ENCODE assay signal across 18 cellular contexts in genomic region chr12:57498571-57498970, GRCh38. TPM values are rescaled to one million over a fixed set of nuclear protein-coding genes. Genes with fewer than 3 reads are reported as not detected.
"Had no signal": no experiment of that assay in that cellular context is flagged by ENCODE, and none has a peak within 500 bp of the region (broad histone marks: within the 10 kb centered on the region; RNA-seq: fewer than 3 reads in every experiment).

No MANE protein-coding gene starts in this region.

- DNase-seq: activated CD4-positive, alpha-beta memory T cell treated with anti-CD3 and anti-CD28 coated beads for 36 hours; activated CD4-positive, alpha-beta T cell treated with anti-CD3 and anti-CD28 coated beads for 48 hours; activated CD8-positive, alpha-beta memory T cell treated with anti-CD3 and anti-CD28 coated beads, Interleukin-2, amount 10 ng/mL, durations not matched to agents 7 days and 5 days; activated naive CD4-positive, alpha-beta T cell treated with Interleukin-2 at 50 U/mL for 16 hours; activated T-cell treated with anti-CD3 and anti-CD28 coated beads for 4 hours; central memory CD4-positive, alpha-beta T cell; effector memory CD4-positive, alpha-beta T cell; head of caudate nucleus; hypothalamus; left ventricle myocardium inferior; natural killer cell; stimulated activated CD4-positive, alpha-beta T cell treated with anti-CD3 and anti-CD28 coated beads, Interleukin-4, amount 100 ng/mL, for 4 hours; testis; trophoblast cell; uterus had no signal

- H3K9me3 Mint-ChIP-seq: activated CD4-positive, alpha-beta memory T cell treated with anti-CD3 and anti-CD28 coated beads for 36 hours; natural killer cell had no signal

- H3K4me1 Mint-ChIP-seq: brain had no signal

- H3K27ac Mint-ChIP-seq: activated CD4-positive, alpha-beta memory T cell treated with anti-CD3 and anti-CD28 coated beads for 36 hours; activated CD8-positive, alpha-beta memory T cell treated with anti-CD3 and anti-CD28 coated beads, Interleukin-2, amount 10 ng/mL, durations not matched to agents 7 days and 5 days had no signal

- ATAC-seq: activated CD8-positive, alpha-beta memory T cell treated with anti-CD3 and anti-CD28 coated beads, Interleukin-2, amount 10 ng/mL, durations not matched to agents 7 days and 5 days had no signal

- H3K27me3 Mint-ChIP-seq: activated CD4-positive, alpha-beta memory T cell treated with anti-CD3 and anti-CD28 coated beads for 36 hours; activated CD8-positive, alpha-beta memory T cell treated with anti-CD3 and anti-CD28 coated beads, Interleukin-2, amount 10 ng/mL, durations not matched to agents 7 days and 5 days had no signal

- H3K4me3 Mint-ChIP-seq: activated CD4-positive, alpha-beta memory T cell treated with anti-CD3 and anti-CD28 coated beads for 36 hours; activated CD8-positive, alpha-beta memory T cell treated with anti-CD3 and anti-CD28 coated beads, Interleukin-2, amount 10 ng/mL, durations not matched to agents 7 days and 5 days; brain; natural killer cell had no signal

RNA-seq across cellular contexts. Expression of gene ARHGAP9, which starts 18.9 kb away (rescaled TPM):
- total RNA-seq: dermis microvascular lymphatic vessel endothelial cell, lung microvascular endothelial cell had no signal

RNA-seq across cellular contexts. Expression of gene GLI1, which starts 39.0 kb away (rescaled TPM):
- total RNA-seq: lung microvascular endothelial cell had no signal
